26 cellular contexts compared by ENCODE assay signal in the genomic region with DNA sequence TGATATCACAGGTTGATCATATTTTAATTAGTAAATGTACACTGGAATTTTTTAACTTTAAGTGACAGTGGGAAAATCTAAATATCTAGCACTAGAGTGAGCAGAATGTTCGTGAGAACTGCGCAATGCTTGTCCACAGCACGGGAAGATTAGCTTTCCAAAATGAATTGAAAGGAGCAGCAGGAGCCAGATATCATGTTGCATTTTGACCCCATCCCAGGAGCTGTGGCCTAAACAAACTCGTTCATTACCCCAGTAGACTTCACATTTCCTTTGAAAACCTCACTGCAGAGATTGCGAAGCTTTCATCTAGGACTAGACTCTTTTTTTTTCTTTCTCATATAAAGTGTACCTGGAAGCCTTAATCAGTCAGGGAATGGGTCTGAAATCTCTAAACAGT.
"Had no signal": no experiment of that assay in that cellular context is flagged by ENCODE, and none has a peak within 500 bp of the region (broad histone marks: within the 10 kb centered on the region; RNA-seq: fewer than 3 reads in every experiment).

No MANE protein-coding gene starts in this region.

- H3K4me1 Mint-ChIP-seq: activated B cell treated with CpG ODN at 0.5 μM for 24 hours; activated CD4-positive, alpha-beta T cell treated with anti-CD3 and anti-CD28 coated beads, Interleukin-2, amount 10 ng/mL, durations not matched to agents 24 days and 14 days; activated CD8-positive, alpha-beta memory T cell treated with anti-CD3 and anti-CD28 coated beads, Interleukin-2, amount 10 ng/mL, durations not matched to agents 7 days and 5 days; activated naive CD8-positive, alpha-beta T cell treated with anti-CD3 and anti-CD28 coated beads, Interleukin-2, amount 50 U/mL, for 24 hours; central memory CD8-positive, alpha-beta T cell had no signal

- ATAC-seq: activated CD8-positive, alpha-beta memory T cell treated with anti-CD3 and anti-CD28 coated beads, Interleukin-2, amount 10 ng/mL, durations not matched to agents 7 days and 5 days; activated naive CD4-positive, alpha-beta T cell treated with anti-CD3 and anti-CD28 coated beads, Interleukin-2, amount 50 U/mL, for 72 hours; activated naive CD8-positive, alpha-beta T cell treated with anti-CD3 and anti-CD28 coated beads, Interleukin-2, amount 50 U/mL, for 24 hours; activated T-cell treated with anti-CD3 and anti-CD28 coated beads, Interleukin-2, amount 50 U/mL, for 4 hours had no signal

- H3K9me3 Mint-ChIP-seq: activated B cell treated with CpG ODN at 0.5 μM for 24 hours; activated CD4-positive, alpha-beta T cell treated with anti-CD3 and anti-CD28 coated beads, Interleukin-2, amount 10 ng/mL, durations not matched to agents 24 days and 14 days; activated naive CD8-positive, alpha-beta T cell treated with anti-CD3 and anti-CD28 coated beads, Interleukin-2, amount 50 U/mL, for 24 hours; activated T-cell treated with anti-CD3 and anti-CD28 coated beads, Interleukin-2, amount 50 U/mL, for 4 hours; brain; T-helper 1 cell treated with Interleukin-12 subunit alpha and Interleukin-12 subunit beta and Interleukin-4 antibody, amounts not matched to agents 30 μg/mL and 1 μg/mL, for 36 hours had no signal

- H3K27ac Mint-ChIP-seq: activated B cell treated with CpG ODN at 0.5 μM for 24 hours; activated CD4-positive, alpha-beta T cell treated with anti-CD3 and anti-CD28 coated beads, Interleukin-2, amount 10 ng/mL, durations not matched to agents 24 days and 14 days; activated CD8-positive, alpha-beta memory T cell treated with anti-CD3 and anti-CD28 coated beads, Interleukin-2, amount 10 ng/mL, durations not matched to agents 7 days and 5 days; activated naive CD4-positive, alpha-beta T cell treated with anti-CD3 and anti-CD28 coated beads, Interleukin-2, amount 50 U/mL, for 72 hours; activated naive CD8-positive, alpha-beta T cell treated with anti-CD3 and anti-CD28 coated beads, Interleukin-2, amount 50 U/mL, for 24 hours; brain; T-helper 1 cell treated with Interleukin-12 subunit alpha and Interleukin-12 subunit beta and Interleukin-4 antibody, amounts not matched to agents 30 μg/mL and 1 μg/mL, for 36 hours had no signal

- H3K27me3 ChIP-seq: ascending aorta had no signal

- H3K27ac ChIP-seq: ascending aorta, KMS-11, PC-9 had no signal

- H3K9me3 ChIP-seq: ascending aorta, MG63 had no signal

- H3K4me3 ChIP-seq: ascending aorta, MG63, PC-9 had no signal

- H3K4me1 ChIP-seq: ascending aorta had no signal

- DNase-seq: activated B cell treated with CpG ODN at 0.5 μM for 24 hours; activated CD4-positive, alpha-beta T cell treated with anti-CD3 and anti-CD28 coated beads for 1 hour; activated CD4-positive, alpha-beta T cell treated with anti-CD3 and anti-CD28 coated beads, Interleukin-2, amount 10 ng/mL, durations not matched to agents 24 days and 14 days; activated CD4-positive, alpha-beta T cell treated with anti-CD3 and anti-CD28 coated beads, Interleukin-2, amount 50 U/mL, for 48 hours; activated CD8-positive, alpha-beta memory T cell treated with anti-CD3 and anti-CD28 coated beads, Interleukin-2, amount 10 ng/mL, durations not matched to agents 7 days and 5 days; activated effector memory CD4-positive, alpha-beta T cell treated with anti-CD3 and anti-CD28 coated beads, Interleukin-2, amount 50 U/mL, for 16 hours; activated naive CD4-positive, alpha-beta T cell treated with Interleukin-2 at 50 U/mL for 16 hours; activated naive CD8-positive, alpha-beta T cell treated with anti-CD3 and anti-CD28 coated beads, Interleukin-2, amount 50 U/mL, for 24 hours; activated T-cell treated with anti-CD3 and anti-CD28 coated beads, Interleukin-2, amount 50 U/mL, for 4 hours; amniotic stem cell; MG63; MV-4-11; NCI-H1092 treated with DMSO at 0.1 percent for 48 hours; NCI-H1417 treated with DMSO at 0.1 percent for 48 hours; NCI-H1694 treated with DMSO at 0.1 percent for 48 hours; NCI-H2029 treated with DMSO at 0.1 percent for 48 hours; NCI-H526; NCI-H82; PC-9; SHP77 treated with DMSO at 0.1 percent for 48 hours had no signal

- H3K36me3 ChIP-seq: ascending aorta, MG63 had no signal

- H3K36me3 Mint-ChIP-seq: activated CD8-positive, alpha-beta memory T cell treated with anti-CD3 and anti-CD28 coated beads, Interleukin-2, amount 10 ng/mL, durations not matched to agents 7 days and 5 days had no signal

- H3K4me3 Mint-ChIP-seq: activated B cell treated with CpG ODN at 0.5 μM for 24 hours; activated CD4-positive, alpha-beta T cell treated with anti-CD3 and anti-CD28 coated beads, Interleukin-2, amount 10 ng/mL, durations not matched to agents 24 days and 14 days; activated CD8-positive, alpha-beta memory T cell treated with anti-CD3 and anti-CD28 coated beads, Interleukin-2, amount 10 ng/mL, durations not matched to agents 7 days and 5 days; activated naive CD8-positive, alpha-beta T cell treated with anti-CD3 and anti-CD28 coated beads, Interleukin-2, amount 50 U/mL, for 24 hours; activated T-cell treated with anti-CD3 and anti-CD28 coated beads, Interleukin-2, amount 50 U/mL, for 4 hours; brain; central memory CD8-positive, alpha-beta T cell; T-helper 1 cell treated with Interleukin-12 subunit alpha and Interleukin-12 subunit beta and Interleukin-4 antibody, amounts not matched to agents 30 μg/mL and 1 μg/mL, for 36 hours had no signal
